Comparison of ENCODE assay signal across 18 cellular contexts in the genomic region with DNA sequence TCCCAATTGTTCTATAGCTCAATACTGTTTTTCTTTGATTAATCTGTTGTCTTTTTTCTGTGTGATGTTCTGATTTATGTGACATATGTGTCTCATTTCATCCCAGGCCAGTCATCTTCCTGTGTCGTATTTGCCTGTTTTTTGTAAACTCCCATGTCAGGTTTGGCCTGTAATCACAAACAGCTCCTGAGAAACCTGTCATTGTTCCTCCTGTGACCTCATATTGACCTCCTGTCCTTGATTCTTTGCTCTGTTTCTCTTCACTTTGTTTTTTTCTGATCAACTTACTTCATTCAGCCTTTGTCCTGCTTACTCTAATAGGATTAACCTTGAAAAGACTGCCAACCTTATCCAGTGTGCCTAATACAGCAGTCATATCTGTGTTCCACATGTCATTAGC.
A peak's percentile ranks its signal among the peaks of the same experiment; 100 is the strongest.
DNase-seq lines count a peak whose midpoint lies in the region; ATAC-seq, FAIRE-seq and TF ChIP-seq lines count a peak whose summit lies in the region.
"Had no signal": no experiment of that assay in that cellular context is flagged by ENCODE, and none has a peak within 500 bp of the region (broad histone marks: within the 10 kb centered on the region; RNA-seq: fewer than 3 reads in every experiment).

No MANE protein-coding gene starts in this region.

- H3K4me3 ChIP-seq in SK-N-SH (ENCODE audit: low read depth in 2 of 2, low read length in 1 of 2), result no peak overlapping the region
- H3K4me3 ChIP-seq: GM23338 had no signal

- peak; percentile 40 for FAIRE-seq in HTR-8/SVneo (lab: Jason Lieb, UNC)
- FAIRE-seq: GM12891, GM18507 had no signal

- peaks cover 31% of the 10 kb centered on the region for H3K9me3 Mint-ChIP-seq in nephron progenitor cell

- no peaks in the 10 kb centered on the region for H4K20me1 ChIP-seq in SK-N-SH (ENCODE audit: insufficient read depth)

- 6% methylated on average over 1 of the region's 1 CpG for WGBS in SK-N-SH (ENCODE audit: low lambda C conversion rate)

- ATAC-seq in HG03432 (IDR thresholded peaks at IDR 0.05; ENCODE audit: unreplicated experiment), result no peak
- ATAC-seq: GM23338, HCT116 had no signal

- H3K4me3 Mint-ChIP-seq in nephron progenitor cell, result no peak overlapping the region
- H3K4me3 Mint-ChIP-seq: GM23338, H9 had no signal

- no peaks in the 10 kb centered on the region for H3K79me2 ChIP-seq in SK-N-SH (ENCODE audit: insufficient read depth)

- no peaks in the 10 kb centered on the region for H3F3A ChIP-seq in SK-N-SH (replicated peaks; ENCODE audit: insufficient read depth)

- POLR2A ChIA-PET in SK-N-SH (lab: Yijun Ruan, JAX), result no interaction called here

- CTCF ChIA-PET in SK-N-SH (lab: Yijun Ruan, JAX), result no interaction called here

- no peak overlapping the region for H3K9ac ChIP-seq in SK-N-SH

- peak overlapping the region; percentile 40 for H3K27ac Mint-ChIP-seq in nephron progenitor cell
- H3K27ac Mint-ChIP-seq: GM23338, H9 had no signal

- no peaks in the 10 kb centered on the region; the same call in 1 of the 2 replicates for H3K9me2 ChIP-seq in SK-N-SH

- peak in 1 of 2 experiments; percentile 78; a peak in 2 of 4 replicates for TF ChIP-seq EP300 in SK-N-SH (IDR thresholded peaks at IDR 0.05; ENCODE audit: borderline replicate concordance in 1 of 2, low read depth in 1 of 2, low read length in 1 of 2)

- no peaks in the 10 kb centered on the region for H3K9me3 ChIP-seq in SK-N-SH

- DNase-seq in HTR-8/SVneo (ENCODE audit: insufficient read length, low spot score), result no peak
- DNase-seq in NCI-H82 (lab: John Stamatoyannopoulos, UW), result peak; percentile 49
- DNase-seq in SK-N-SH, result peak; percentile 2
- DNase-seq in nephron progenitor cell, result no peak
- no peak for DNase-seq in activated naive CD4-positive, alpha-beta T cell treated with Interleukin-2 at 50 U/mL for 16 hours
- DNase-seq: C1 segment of cervical spinal cord; Calu3; CD4-positive, alpha-beta memory T cell; COR-L47; DMS53; DMS79 treated with DMSO at 0.1 percent for 48 hours; GF-D8; H9 had no signal

- no peaks in the 10 kb centered on the region for H3K4me1 ChIP-seq in SK-N-SH (ENCODE audit: control insufficient read depth in 1 of 2, insufficient read depth in 2 of 2, low read depth in 1 of 2, low read length in 1 of 2)

- H3K27ac ChIP-seq in SK-N-SH (ENCODE audit: low read depth in 2 of 2, low read length in 1 of 2), result no peak overlapping the region

- H3K27me3 Mint-ChIP-seq in nephron progenitor cell (ENCODE audit: low read depth, poor library complexity), result no peaks in the 10 kb centered on the region
- H3K27me3 Mint-ChIP-seq: CD4-positive, alpha-beta memory T cell had no signal

- no peak for TF ChIP-seq CTCF in SK-N-SH (IDR thresholded peaks at IDR 0.05)
- no peak for TF ChIP-seq CTCF in nephron progenitor cell (IDR thresholded peaks at IDR 0.05)

- H3K36me3 ChIP-seq in SK-N-SH (replicated peaks in 1 of 2; ENCODE audit: control insufficient read depth in 1 of 2, insufficient read depth in 2 of 2, low read length in 1 of 2), result no peaks in the 10 kb centered on the region

- H3K4me1 Mint-ChIP-seq in nephron progenitor cell, result no peaks in the 10 kb centered on the region
- H3K4me1 Mint-ChIP-seq: CD4-positive, alpha-beta memory T cell; GM23338; H9 had no signal

- no peak overlapping the region for H3K4me2 ChIP-seq in SK-N-SH
- H3K4me2 ChIP-seq: GM23338 had no signal

- peaks cover 7% of the 10 kb centered on the region for H3K36me3 Mint-ChIP-seq in nephron progenitor cell (ENCODE audit: low read depth)
- H3K36me3 Mint-ChIP-seq: CD4-positive, alpha-beta memory T cell had no signal

- no peak overlapping the region for H2AFZ ChIP-seq in SK-N-SH (ENCODE audit: low read depth)
- H2AFZ ChIP-seq: GM23338 had no signal

- no peaks in the 10 kb centered on the region for H3K27me3 ChIP-seq in SK-N-SH (ENCODE audit: insufficient read depth)

- TF ChIP-seq RAD21 in SK-N-SH (IDR thresholded peaks at IDR 0.05; ENCODE audit: low read length), result no peak

TF ChIP-seq in SK-N-SH, 30 proteins besides CTCF, POLR2A, EP300 and RAD21:
- TF ChIP-seq TEAD4 (IDR thresholded peaks at IDR 0.05; ENCODE audit: borderline replicate concordance, insufficient read depth), result no peak
- TF ChIP-seq NRF1 (IDR thresholded peaks at IDR 0.05; ENCODE audit: low read depth, low read length), result no peak
- TF ChIP-seq SMC3 (IDR thresholded peaks at IDR 0.05; ENCODE audit: low read depth, low read length), result no peak
- TF ChIP-seq EZH2phosphoT487 (IDR thresholded peaks at IDR 0.05; ENCODE audit: borderline replicate concordance, low read depth), result no peak
- TF ChIP-seq, protein P1, sequence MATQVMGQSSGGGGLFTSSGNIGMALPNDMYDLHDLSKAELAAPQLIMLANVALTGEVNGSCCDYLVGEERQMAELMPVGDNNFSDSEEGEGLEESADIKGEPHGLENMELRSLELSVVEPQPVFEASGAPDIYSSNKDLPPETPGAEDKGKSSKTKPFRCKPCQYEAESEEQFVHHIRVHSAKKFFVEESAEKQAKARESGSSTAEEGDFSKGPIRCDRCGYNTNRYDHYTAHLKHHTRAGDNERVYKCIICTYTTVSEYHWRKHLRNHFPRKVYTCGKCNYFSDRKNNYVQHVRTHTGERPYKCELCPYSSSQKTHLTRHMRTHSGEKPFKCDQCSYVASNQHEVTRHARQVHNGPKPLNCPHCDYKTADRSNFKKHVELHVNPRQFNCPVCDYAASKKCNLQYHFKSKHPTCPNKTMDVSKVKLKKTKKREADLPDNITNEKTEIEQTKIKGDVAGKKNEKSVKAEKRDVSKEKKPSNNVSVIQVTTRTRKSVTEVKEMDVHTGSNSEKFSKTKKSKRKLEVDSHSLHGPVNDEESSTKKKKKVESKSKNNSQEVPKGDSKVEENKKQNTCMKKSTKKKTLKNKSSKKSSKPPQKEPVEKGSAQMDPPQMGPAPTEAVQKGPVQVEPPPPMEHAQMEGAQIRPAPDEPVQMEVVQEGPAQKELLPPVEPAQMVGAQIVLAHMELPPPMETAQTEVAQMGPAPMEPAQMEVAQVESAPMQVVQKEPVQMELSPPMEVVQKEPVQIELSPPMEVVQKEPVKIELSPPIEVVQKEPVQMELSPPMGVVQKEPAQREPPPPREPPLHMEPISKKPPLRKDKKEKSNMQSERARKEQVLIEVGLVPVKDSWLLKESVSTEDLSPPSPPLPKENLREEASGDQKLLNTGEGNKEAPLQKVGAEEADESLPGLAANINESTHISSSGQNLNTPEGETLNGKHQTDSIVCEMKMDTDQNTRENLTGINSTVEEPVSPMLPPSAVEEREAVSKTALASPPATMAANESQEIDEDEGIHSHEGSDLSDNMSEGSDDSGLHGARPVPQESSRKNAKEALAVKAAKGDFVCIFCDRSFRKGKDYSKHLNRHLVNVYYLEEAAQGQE (IDR thresholded peaks at IDR 0.05; ENCODE audit: low read depth, low read length), result no peak
- TF ChIP-seq, protein P2, sequence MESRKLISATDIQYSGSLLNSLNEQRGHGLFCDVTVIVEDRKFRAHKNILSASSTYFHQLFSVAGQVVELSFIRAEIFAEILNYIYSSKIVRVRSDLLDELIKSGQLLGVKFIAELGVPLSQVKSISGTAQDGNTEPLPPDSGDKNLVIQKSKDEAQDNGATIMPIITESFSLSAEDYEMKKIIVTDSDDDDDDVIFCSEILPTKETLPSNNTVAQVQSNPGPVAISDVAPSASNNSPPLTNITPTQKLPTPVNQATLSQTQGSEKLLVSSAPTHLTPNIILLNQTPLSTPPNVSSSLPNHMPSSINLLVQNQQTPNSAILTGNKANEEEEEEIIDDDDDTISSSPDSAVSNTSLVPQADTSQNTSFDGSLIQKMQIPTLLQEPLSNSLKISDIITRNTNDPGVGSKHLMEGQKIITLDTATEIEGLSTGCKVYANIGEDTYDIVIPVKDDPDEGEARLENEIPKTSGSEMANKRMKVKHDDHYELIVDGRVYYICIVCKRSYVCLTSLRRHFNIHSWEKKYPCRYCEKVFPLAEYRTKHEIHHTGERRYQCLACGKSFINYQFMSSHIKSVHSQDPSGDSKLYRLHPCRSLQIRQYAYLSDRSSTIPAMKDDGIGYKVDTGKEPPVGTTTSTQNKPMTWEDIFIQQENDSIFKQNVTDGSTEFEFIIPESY (IDR thresholded peaks at IDR 0.05; ENCODE audit: borderline replicate concordance, low read depth), result no peak
- no peak for TF ChIP-seq RXRA (IDR thresholded peaks at IDR 0.05; ENCODE audit: borderline replicate concordance, low read depth)
- TF ChIP-seq MXI1 (IDR thresholded peaks at IDR 0.05; ENCODE audit: low read depth, low read length), result no peak
- no peak for TF ChIP-seq GATA2 (CRISPR knock-in tag; IDR thresholded peaks at IDR 0.05)
- no peak for TF ChIP-seq CHD2 (IDR thresholded peaks at IDR 0.05; ENCODE audit: low read length, partially characterized antibody)
- TF ChIP-seq MEF2A (IDR thresholded peaks at IDR 0.05; ENCODE audit: borderline replicate concordance, low read depth), result no peak
- TF ChIP-seq RCOR1 (IDR thresholded peaks at IDR 0.05; ENCODE audit: low read length), result no peak
- TF ChIP-seq USF1 (IDR thresholded peaks at IDR 0.05; ENCODE audit: borderline replicate concordance, low read depth), result no peak
- no peak for TF ChIP-seq NFIC (IDR thresholded peaks at IDR 0.05; ENCODE audit: borderline replicate concordance)
- no peak for TF ChIP-seq FOXJ3 (CRISPR knock-in tag; IDR thresholded peaks at IDR 0.05)
- TF ChIP-seq, protein P3, sequence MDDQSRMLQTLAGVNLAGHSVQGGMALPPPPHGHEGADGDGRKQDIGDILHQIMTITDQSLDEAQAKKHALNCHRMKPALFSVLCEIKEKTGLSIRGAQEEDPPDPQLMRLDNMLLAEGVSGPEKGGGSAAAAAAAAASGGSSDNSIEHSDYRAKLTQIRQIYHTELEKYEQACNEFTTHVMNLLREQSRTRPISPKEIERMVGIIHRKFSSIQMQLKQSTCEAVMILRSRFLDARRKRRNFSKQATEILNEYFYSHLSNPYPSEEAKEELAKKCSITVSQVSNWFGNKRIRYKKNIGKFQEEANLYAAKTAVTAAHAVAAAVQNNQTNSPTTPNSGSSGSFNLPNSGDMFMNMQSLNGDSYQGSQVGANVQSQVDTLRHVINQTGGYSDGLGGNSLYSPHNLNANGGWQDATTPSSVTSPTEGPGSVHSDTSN (IDR thresholded peaks at IDR 0.05), result no peak
- no peak for TF ChIP-seq TCF12 (IDR thresholded peaks at IDR 0.05)
- no peak for TF ChIP-seq JUND (IDR thresholded peaks at IDR 0.05)
- TF ChIP-seq ELF1 (IDR thresholded peaks at IDR 0.05), result no peak
TF ChIP-seq in SK-N-SH: peak in this region for 0.

Comparison
In these comparisons a context has a peak if more than half of its experiments do, and no peak if none do; other contexts are left out.
1. DNase-seq: peak in NCI-H82 (single experiment) and SK-N-SH (single experiment); none in HTR-8/SVneo (single experiment), nephron progenitor cell (single experiment) and activated naive CD4-positive, alpha-beta T cell treated with Interleukin-2 at 50 U/mL for 16 hours (single experiment).